ENCODE assay signal across 17 cellular contexts in the genomic region with DNA sequence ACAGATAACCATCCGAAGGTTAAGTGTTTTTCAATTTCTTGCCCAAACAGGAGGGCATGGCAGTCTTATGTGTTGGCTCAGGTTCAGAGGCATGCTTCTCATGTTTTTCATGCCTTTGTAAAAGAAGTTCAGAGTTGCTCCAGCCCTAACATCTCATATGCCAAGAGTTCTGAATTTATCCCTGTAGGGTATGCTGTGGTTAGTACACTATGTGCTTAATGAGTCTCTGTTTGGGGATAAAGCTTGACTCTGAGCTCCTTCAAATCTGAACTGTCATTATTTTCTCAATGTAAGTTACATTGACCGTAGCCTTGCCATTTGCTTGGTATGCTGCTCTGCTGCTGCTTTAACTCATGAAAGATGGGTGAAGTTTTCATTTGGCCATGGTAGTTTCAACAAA.
DNase-seq lines count a peak whose midpoint lies in the region; ATAC-seq and TF ChIP-seq lines count a peak whose summit lies in the region.
"Had no signal": no experiment of that assay in that cellular context is flagged by ENCODE, and none has a peak within 500 bp of the region (broad histone marks: within the 10 kb centered on the region; RNA-seq: fewer than 3 reads in every experiment).

No MANE protein-coding gene starts in this region.

- DNase-seq in LHCN-M2 (ENCODE audit: low read depth) (peak; percentile 83), coronary artery (ENCODE audit: low spot score) (no peak), iris pigment epithelial cell (ENCODE audit: low read depth) (peak; percentile 87), cortex of kidney (lab: John Stamatoyannopoulos, UW) (no peak), retina (no peak), NCI-H2029 (lab: John Stamatoyannopoulos, UW) (no peak)
- DNase-seq: activated CD4-positive, alpha-beta T cell treated with anti-CD3 and anti-CD28 coated beads, Interleukin-2, amount 10 ng/mL, durations not matched to agents 7 days and 5 days; activated naive CD4-positive, alpha-beta T cell treated with anti-CD3 and anti-CD28 coated beads, Interleukin-2, amount 10 ng/mL, durations not matched to agents 7 days and 5 days; activated T-cell treated with anti-CD3 and anti-CD28 coated beads for 4 hours; C1 segment of cervical spinal cord; H9; left colon; NCI-H1694; NCI-H446 treated with DMSO at 0.1 percent for 48 hours; stimulated activated CD4-positive, alpha-beta T cell treated with anti-CD3 and anti-CD28 coated beads, Interleukin-1b, Interleukin-23, amount 100 ng/mL, for 48 hours had no signal

- TF ChIP-seq CTCF in coronary artery (IDR thresholded peaks at IDR 0.05): no peak

- H3K36me3 ChIP-seq in subcutaneous abdominal adipose tissue (ENCODE audit: control insufficient read depth in 5 of 5, insufficient read depth in 5 of 5, low read length in 5 of 5): no peaks in the 10 kb centered on the region

- no peaks in the 10 kb centered on the region for H3K27me3 ChIP-seq in subcutaneous abdominal adipose tissue (ENCODE audit: control insufficient read depth in 5 of 5, insufficient read depth in 4 of 5, low read length in 5 of 5)

- no peak for ATAC-seq in HG03521 (IDR thresholded peaks at IDR 0.05; ENCODE audit: unreplicated experiment)
- ATAC-seq: left colon had no signal

- no peaks in the 10 kb centered on the region for H3K9me3 ChIP-seq in subcutaneous abdominal adipose tissue (ENCODE audit: control insufficient read depth in 5 of 5, low read length in 5 of 5)

- H3K4me3 ChIP-seq in coronary artery (peak overlapping the region; percentile 15), subcutaneous abdominal adipose tissue (ENCODE audit: low read depth in 1 of 5, low read length in 5 of 5) (no peak overlapping the region)

- peaks cover 0 to 24% (median 9%) of the 10 kb centered on the region in 5 donors for H3K4me1 ChIP-seq in subcutaneous abdominal adipose tissue (ENCODE audit: control insufficient read depth in 5 of 5, insufficient read depth in 5 of 5, low read length in 5 of 5)

- no peak overlapping the region for H3K9ac ChIP-seq in subcutaneous abdominal adipose tissue (ENCODE audit: low read length in 5 of 5)

- H3K27ac ChIP-seq in coronary artery: peak overlapping the region in 1 of 2 donors; percentile 71
- H3K27ac ChIP-seq in subcutaneous abdominal adipose tissue (ENCODE audit: low read depth, low read length): peak overlapping the region; percentile 24

Comparison
In these comparisons a context has a peak if more than half of its experiments do, and no peak if none do; other contexts are left out.
1. DNase-seq: peak in LHCN-M2 (single experiment) and iris pigment epithelial cell (single experiment); none in coronary artery (single experiment), cortex of kidney (single experiment), retina (single experiment) and NCI-H2029 (single experiment).